ENCODE assay signal across 8 cellular contexts in the genomic region with DNA sequence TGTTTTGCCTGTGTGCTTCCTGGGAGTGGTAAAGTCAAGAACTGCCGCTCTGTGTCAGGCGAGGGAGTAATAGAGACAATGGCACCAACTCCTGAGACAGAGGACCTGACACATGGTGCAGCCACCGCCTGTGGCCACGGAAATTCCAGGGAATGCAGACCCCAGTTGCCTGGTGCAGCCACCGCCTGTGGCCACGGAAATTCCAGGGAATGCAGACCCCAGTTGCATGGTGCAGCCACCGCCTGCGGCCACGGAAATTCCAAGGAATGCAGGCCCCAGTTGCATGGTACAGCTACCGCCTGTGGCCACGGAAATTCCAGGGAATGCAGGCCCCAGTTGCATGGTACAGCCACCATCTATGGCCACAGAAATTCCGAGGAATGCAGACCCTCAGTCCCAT.
"Had no signal": no experiment of that assay in that cellular context is flagged by ENCODE, and none has a peak within 500 bp of the region (broad histone marks: within the 10 kb centered on the region; RNA-seq: fewer than 3 reads in every experiment).

No MANE protein-coding gene starts in this region.

- H3K36me3 ChIP-seq: breast epithelium, colonic mucosa had no signal

- DNase-seq: activated CD4-positive, alpha-beta memory T cell treated with anti-CD3 and anti-CD28 coated beads for 36 hours; activated naive CD8-positive, alpha-beta T cell treated with anti-CD3 and anti-CD28 coated beads, Interleukin-2, amount 10 ng/mL, durations not matched to agents 7 days and 5 days; colonic mucosa; effector CD4-positive, alpha-beta T cell; immature natural killer cell; retina had no signal

- H3K4me3 ChIP-seq: breast epithelium, colonic mucosa, smooth muscle cell had no signal

- H3K27ac ChIP-seq: breast epithelium, colonic mucosa had no signal

- H3K27me3 ChIP-seq: breast epithelium, colonic mucosa had no signal

- H3K4me1 ChIP-seq: breast epithelium, colonic mucosa had no signal

- H3K4me2 ChIP-seq: smooth muscle cell had no signal

- H3K9me3 ChIP-seq: breast epithelium, colonic mucosa had no signal
